In the genomic region with DNA sequence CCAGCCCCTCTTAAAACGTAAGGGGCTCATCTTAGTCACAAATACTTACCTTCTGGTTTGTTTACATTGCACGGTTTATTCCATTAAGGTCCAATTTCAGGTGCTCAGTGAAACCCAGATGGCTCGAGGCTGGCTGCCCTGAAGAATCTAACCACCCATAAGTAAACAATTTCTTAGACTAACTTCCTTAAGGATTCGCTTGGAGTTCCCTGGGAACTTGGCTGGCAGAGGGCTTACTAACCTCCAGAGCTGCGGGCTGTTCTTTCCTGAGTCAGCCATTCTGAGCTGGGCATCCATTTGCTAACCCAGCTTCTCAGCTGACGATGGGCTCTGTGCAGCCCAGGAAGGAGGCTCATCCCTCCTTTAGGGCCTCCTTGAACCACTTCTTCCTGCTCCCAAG, we compare ENCODE assay signal across 18 cellular contexts.
DNase-seq lines count a peak whose midpoint lies in the region; ATAC-seq and TF ChIP-seq lines count a peak whose summit lies in the region.
"Had no signal": no experiment of that assay in that cellular context is flagged by ENCODE, and none has a peak within 500 bp of the region (broad histone marks: within the 10 kb centered on the region; RNA-seq: fewer than 3 reads in every experiment).

No MANE protein-coding gene starts in this region.

- no peak overlapping the region for H3K4me2 ChIP-seq in IMR-90 (ENCODE audit: low read depth, low read length)

- no peaks in the 10 kb centered on the region for H3K9me1 ChIP-seq in IMR-90 (ENCODE audit: insufficient read depth, low read length)

- peak; percentile 86 for DNase-seq in DMS79 treated with DMSO at 0.1 percent for 48 hours (lab: John Stamatoyannopoulos, UW)
- no peak for DNase-seq in IMR-90
- peak; percentile 26 for DNase-seq in colonic mucosa
- DNase-seq in sciatic nerve (ENCODE audit: low spot score), result peak; percentile 14
- DNase-seq in heart left ventricle, result no peak
- DNase-seq: Calu3; CD4-positive, alpha-beta memory T cell; DND-41; GF-D8; HFFc6; Karpas-422; NCI-H1436; NCI-H2227 treated with DMSO at 0.1 percent for 48 hours; OCI-M1; SJCRH30; T-helper 17 cell had no signal

- H3K14ac ChIP-seq in IMR-90 (replicated peaks; ENCODE audit: low read depth, low read length), result no peak overlapping the region

- POLR2A ChIA-PET in IMR-90 (lab: Charles Lee; ENCODE audit: unreplicated experiment), result no interaction called here

- ATAC-seq in IMR-90 (ENCODE audit: low read depth), result peak; percentile 44; the same call in 1 of the 2 replicates
- no peak for ATAC-seq in sciatic nerve
- no peak for ATAC-seq in HG03439 (IDR thresholded peaks at IDR 0.05; ENCODE audit: unreplicated experiment)
- no peak for ATAC-seq in heart left ventricle
- no peak for ATAC-seq in HG02623 (IDR thresholded peaks at IDR 0.05; ENCODE audit: unreplicated experiment)
- ATAC-seq: T-helper 17 cell had no signal

- H4K91ac ChIP-seq in IMR-90 (ENCODE audit: insufficient read depth, low read depth, low read length), result no peak overlapping the region

- peaks cover 2% of the 10 kb centered on the region; the same call in 1 of the 2 replicates for H3K27me3 ChIP-seq in IMR-90 (ENCODE audit: control insufficient read depth, insufficient read depth, low read length)
- no peaks in the 10 kb centered on the region for H3K27me3 ChIP-seq in colonic mucosa
- no peaks in the 10 kb centered on the region for H3K27me3 ChIP-seq in heart left ventricle

- H2BK20ac ChIP-seq in IMR-90 (ENCODE audit: low read depth, low read length), result no peak overlapping the region

- peaks cover 2% of the 10 kb centered on the region; the same call in 1 of the 2 replicates for H3K4me1 ChIP-seq in IMR-90 (ENCODE audit: control insufficient read depth, insufficient read depth, low read length)
- H3K4me1 ChIP-seq in colonic mucosa, result no peaks in the 10 kb centered on the region
- H3K4me1 ChIP-seq in heart left ventricle, result no peaks in the 10 kb centered on the region
- H3K4me1 ChIP-seq: SJCRH30 had no signal

- no peak overlapping the region for H3K56ac ChIP-seq in IMR-90 (ENCODE audit: extremely low read depth, insufficient read depth, low read length)

- in situ Hi-C loops in IMR-90 (cut with MboI; ENCODE audit: low sequenced_read_pairs), result no loop called here

- H4K8ac ChIP-seq in IMR-90 (ENCODE audit: low read depth in 2 of 2, low read length in 2 of 2), result no peak overlapping the region

- no peak overlapping the region for H2BK120ac ChIP-seq in IMR-90 (ENCODE audit: low read depth, low read length)

- H3K27ac ChIP-seq in IMR-90 (ENCODE audit: insufficient read depth, low read length), result no peak overlapping the region
- no peak overlapping the region for H3K27ac ChIP-seq in colonic mucosa
- H3K27ac ChIP-seq in heart left ventricle, result no peak overlapping the region
- H3K27ac ChIP-seq: SJCRH30 had no signal

- TF ChIP-seq RAD21 in IMR-90 (IDR thresholded peaks at IDR 0.05; ENCODE audit: low read length), result no peak

- TF ChIP-seq CTCF in IMR-90 (conservative IDR thresholded peaks at IDR 0.05; ENCODE audit: low read depth, low read length) (no peak), colonic mucosa (IDR thresholded peaks at IDR 0.05) (no peak), heart left ventricle (IDR thresholded peaks at IDR 0.05) (no peak)

- H2BK15ac ChIP-seq in IMR-90 (ENCODE audit: low read depth, low read length), result no peak overlapping the region

- H3K9me3 ChIP-seq in IMR-90 (ENCODE audit: control insufficient read depth, insufficient read depth, low read length) (peaks cover 6% of the 10 kb centered on the region), colonic mucosa (no peaks in the 10 kb centered on the region), heart left ventricle (peaks cover 0 to 2% (median 0%) of the 10 kb centered on the region in 12 donors)
- H3K9me3 ChIP-seq: SJCRH30 had no signal

- H3K79me1 ChIP-seq in IMR-90 (ENCODE audit: low read depth in 1 of 2, low read length in 2 of 2), result no peaks in the 10 kb centered on the region

- no peak overlapping the region for H4K5ac ChIP-seq in IMR-90 (ENCODE audit: low read depth, low read length)

- BruUV-seq in IMR-90 (replicated peaks; lab: Mats Ljungman, UMichigan), result no TSS peak

- no peaks in the 10 kb centered on the region for H4K20me1 ChIP-seq in IMR-90 (ENCODE audit: insufficient read depth, low read length)

- WGBS in IMR-90 (ENCODE audit: extremely low coverage in 2 of 2, insufficient read length in 1 of 2), 2 experiments, result 60% methylated on average over 3 of the region's 6 CpGs; no CpG with 5 or more reads in 1 of the 2 experiments
- WGBS in heart left ventricle, 4 donors, result 78 to 85% (median 82%) methylated on average over 6 of the region's 6 CpGs

- intact Hi-C loops in IMR-90 (cut with micrococcal nuclease), result no loop called here
- intact Hi-C loops in colonic mucosa (cut with DNase I), result no loop called here
- intact Hi-C loops in sciatic nerve (cut with DNase I), result no loop called here
- intact Hi-C loops in heart left ventricle (cut with DNase I), result no loop called here

- no peak overlapping the region for H2AK5ac ChIP-seq in IMR-90 (ENCODE audit: low read depth, low read length)

- no peak overlapping the region for H3K18ac ChIP-seq in IMR-90 (ENCODE audit: low read depth, low read length)

- H3K9ac ChIP-seq in IMR-90 (ENCODE audit: low read depth, low read length) (no peak overlapping the region), colonic mucosa (ENCODE audit: low read depth in 2 of 2, low read length in 2 of 2) (no peak overlapping the region)

- H3K4me3 ChIP-seq in IMR-90 (ENCODE audit: insufficient read depth, low read depth, low read length) (no peak overlapping the region), colonic mucosa (no peak overlapping the region), heart left ventricle (no peak overlapping the region)
- H3K4me3 ChIP-seq: SJCRH30 had no signal

- no peak overlapping the region for H3K23ac ChIP-seq in IMR-90 (ENCODE audit: low read depth, low read length)

- CTCF ChIA-PET in IMR-90 (lab: Yijun Ruan, JAX), result no interaction called here

- TF ChIP-seq POLR2A in IMR-90 (IDR thresholded peaks at IDR 0.05; ENCODE audit: low read depth, low read length) (no peak), heart left ventricle (IDR thresholded peaks at IDR 0.05) (no peak)

- H2AFZ ChIP-seq in IMR-90 (replicated peaks; ENCODE audit: low read length, poor library complexity), result peak overlapping the region; percentile 48

- H3K36me3 ChIP-seq in IMR-90 (ENCODE audit: control insufficient read depth, insufficient read depth, low read length) (no peaks in the 10 kb centered on the region), colonic mucosa (no peaks in the 10 kb centered on the region), heart left ventricle (no peaks in the 10 kb centered on the region)
- H3K36me3 ChIP-seq: SJCRH30 had no signal

- no peak overlapping the region for H3K4ac ChIP-seq in IMR-90 (ENCODE audit: low read depth, low read length)

- no peak overlapping the region for H2AK9ac ChIP-seq in IMR-90 (replicated peaks; ENCODE audit: low read depth, low read length, poor library complexity)

- no peak overlapping the region for H2BK5ac ChIP-seq in IMR-90 (ENCODE audit: low read depth, low read length, poor library complexity, severe bottlenecking)

- dilution Hi-C loops in IMR-90 (cut with HindIII; ENCODE audit: low sequenced_read_pairs, unreplicated experiment), result no loop called here

TF ChIP-seq in IMR-90, 13 proteins besides CTCF, POLR2A, EP300 and RAD21:
- TF ChIP-seq FOS (IDR thresholded peaks at IDR 0.05; ENCODE audit: low read depth, low read length) (no peak), CHD1 (IDR thresholded peaks at IDR 0.05; ENCODE audit: low read depth, low read length) (no peak), MAZ (IDR thresholded peaks at IDR 0.05; ENCODE audit: borderline replicate concordance, low read depth, low read length) (no peak), RCOR1 (IDR thresholded peaks at IDR 0.05; ENCODE audit: insufficient replicate concordance, low read length) (no peak), CEBPB (IDR thresholded peaks at IDR 0.05; ENCODE audit: low read depth, low read length) (no peak), MAFK (IDR thresholded peaks at IDR 0.05; ENCODE audit: low read depth, low read length) (no peak; the same call in 1 of the 2 replicates), ELK1 (IDR thresholded peaks at IDR 0.05; ENCODE audit: borderline replicate concordance, low read depth, low read length) (no peak), RFX5 (IDR thresholded peaks at IDR 0.05; ENCODE audit: low read depth, low read length) (no peak), SMC3 (IDR thresholded peaks at IDR 0.05; ENCODE audit: low read depth, low read length) (no peak), USF2 (IDR thresholded peaks at IDR 0.05; ENCODE audit: low read depth, low read length) (no peak), NFE2L2 (IDR thresholded peaks at IDR 0.05; ENCODE audit: low read depth, low read length) (no peak), BHLHE40 (IDR thresholded peaks at IDR 0.05; ENCODE audit: low read depth, low read length) (no peak), MXI1 (IDR thresholded peaks at IDR 0.05; ENCODE audit: borderline replicate concordance, low read depth, low read length) (no peak)
TF ChIP-seq in IMR-90: peak in this region for 0.

Comparison
In these comparisons a context has a peak if more than half of its experiments do, and no peak if none do; other contexts are left out.
1. DNase-seq: peak in DMS79 treated with DMSO at 0.1 percent for 48 hours (single experiment), colonic mucosa (single experiment) and sciatic nerve (single experiment); none in IMR-90 (single experiment) and heart left ventricle (0 of 5).